In genomic region chr2:6935639-6936020, GRCh38 we compare ENCODE assay signal across 5 cellular contexts. TPM values are rescaled to one million over a fixed set of nuclear protein-coding genes. Genes with fewer than 3 reads are reported as not detected.
"Had no signal": no experiment of that assay in that cellular context is flagged by ENCODE, and none has a peak within 500 bp of the region (broad histone marks: within the 10 kb centered on the region; RNA-seq: fewer than 3 reads in every experiment).

No MANE protein-coding gene starts in this region.

RNA-seq across cellular contexts. Expression of gene RSAD2, which starts 58.1 kb away (rescaled TPM):
- total RNA-seq: HT1080, IMR-90, PC-9, SJCRH30 had no signal
- polyA plus RNA-seq: HepG2, IMR-90 had no signal
